In the genomic region with DNA sequence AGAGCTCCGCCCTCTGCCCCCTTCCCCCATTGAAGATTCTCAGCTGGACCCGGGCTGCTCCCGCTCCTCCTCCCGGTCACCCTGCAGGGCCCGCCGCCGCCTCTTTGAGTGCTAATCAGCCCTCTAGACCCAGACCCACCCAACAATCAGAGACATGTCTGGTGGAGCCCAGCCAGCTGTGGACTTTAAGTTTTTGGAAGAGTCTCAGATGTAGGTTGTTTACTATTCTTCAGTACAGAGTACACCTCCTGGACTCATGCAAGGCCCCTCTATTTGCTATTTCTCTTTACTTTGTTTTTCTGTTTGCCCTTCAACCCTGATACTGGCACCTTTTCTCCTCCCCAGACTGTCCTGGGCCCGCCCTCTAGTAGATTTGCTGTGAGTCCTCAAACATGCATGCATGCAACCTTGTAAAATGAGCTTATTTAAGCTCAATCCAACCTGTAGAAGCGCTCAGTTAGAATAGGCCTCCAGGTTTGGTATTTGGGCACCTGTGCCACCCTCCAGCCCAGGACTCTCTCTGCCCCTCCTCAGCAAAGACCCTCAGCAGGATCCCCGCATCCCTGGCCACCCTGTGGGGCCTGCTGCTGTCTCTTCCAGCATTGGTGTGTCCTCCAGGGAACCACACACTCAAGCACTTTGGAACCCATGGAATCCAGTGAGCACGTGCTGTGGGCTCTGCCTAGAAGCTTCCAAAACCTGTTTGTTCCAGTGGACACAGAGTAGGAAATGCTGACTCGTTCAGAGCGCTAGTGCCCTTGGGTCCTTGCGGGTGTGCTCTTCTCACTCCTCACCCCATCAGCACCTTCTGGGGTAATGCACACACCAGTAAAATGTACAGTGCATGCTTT, we compare ENCODE assay signal across 22 cellular contexts. TPM values are rescaled to one million over a fixed set of nuclear protein-coding genes. Genes with fewer than 3 reads are reported as not detected.
DNase-seq lines count a peak whose midpoint lies in the region; TF ChIP-seq lines count a peak whose summit lies in the region.
"Had no signal": no experiment of that assay in that cellular context is flagged by ENCODE, and none has a peak within 500 bp of the region (broad histone marks: within the 10 kb centered on the region; RNA-seq: fewer than 3 reads in every experiment).

No MANE protein-coding gene starts in this region.

- H3K18ac ChIP-seq in H9 (ENCODE audit: insufficient read length, low read depth, low read length) = no peak overlapping the region

- no peak overlapping the region for H2BK15ac ChIP-seq in H9 (ENCODE audit: low read depth, low read length)

- no peak overlapping the region for H3K27ac ChIP-seq in H9 (ENCODE audit: insufficient read length, low read depth, low read length)
- H3K27ac ChIP-seq: GM23248, SK-N-MC had no signal

- H3K4me1 Mint-ChIP-seq in CD14-positive monocyte (peaks cover 3% of the 10 kb centered on the region), H9 (peaks cover 6 to 9% of the 10 kb centered on the region in 2 experiments), osteocyte (ENCODE audit: unreplicated experiment) (no peaks in the 10 kb centered on the region)
- H3K4me1 Mint-ChIP-seq: CD4-positive, CD25-positive, alpha-beta regulatory T cell had no signal

- intact Hi-C loops in CD14-positive monocyte (cut with micrococcal nuclease) = no loop called here

- H3T11ph ChIP-seq in H9 (ENCODE audit: low read length) = no peak overlapping the region

- H4K20me1 ChIP-seq in H9 (ENCODE audit: control insufficient read depth, insufficient read depth, insufficient read length) = no peaks in the 10 kb centered on the region

- H4K5ac ChIP-seq in H9 (ENCODE audit: insufficient read length, low read depth, low read length) = no peak overlapping the region

- no peak overlapping the region for H2BK120ac ChIP-seq in H9 (ENCODE audit: low read depth, low read length, poor library complexity, severe bottlenecking)

- no peak overlapping the region for H2BK12ac ChIP-seq in H9 (ENCODE audit: insufficient read length, low read depth, low read length)

- H3K4me3 Mint-ChIP-seq in CD14-positive monocyte = no peak overlapping the region
- H3K4me3 Mint-ChIP-seq in H9 = no peak overlapping the region; a peak in 1 of 5 replicates
- H3K4me3 Mint-ChIP-seq in osteocyte (ENCODE audit: unreplicated experiment) = no peak overlapping the region
- H3K4me3 Mint-ChIP-seq: CD4-positive, CD25-positive, alpha-beta regulatory T cell had no signal

- H2BK5ac ChIP-seq in H9 (ENCODE audit: insufficient read length, low read length) = no peak overlapping the region

- H3K23me2 ChIP-seq in H9 (ENCODE audit: insufficient read length, low read depth, low read length, poor library complexity, severe bottlenecking) = no peaks in the 10 kb centered on the region

- H2AK5ac ChIP-seq in H9 (ENCODE audit: insufficient read length, low read length) = no peak overlapping the region

- H3K27me3 ChIP-seq in H9 (ENCODE audit: insufficient read depth, low read length) = no peaks in the 10 kb centered on the region
- H3K27me3 ChIP-seq: BE2C had no signal

- H3K9me3 Mint-ChIP-seq in CD14-positive monocyte (peaks cover 5 to 18% (median 14%) of the 10 kb centered on the region in 7 donors), H9 (peaks cover 0 to 4% of the 10 kb centered on the region in 2 experiments; a peak in 2 of 5 replicates), osteocyte (ENCODE audit: unreplicated experiment) (peaks cover 2% of the 10 kb centered on the region)

- no peak overlapping the region for H4K91ac ChIP-seq in H9 (ENCODE audit: insufficient read length, low read depth, low read length)

- no peaks in the 10 kb centered on the region for H3K36me3 Mint-ChIP-seq in CD14-positive monocyte
- no peaks in the 10 kb centered on the region for H3K36me3 Mint-ChIP-seq in H9 (ENCODE audit: insufficient read depth in 1 of 3, low read depth in 3 of 3)
- no peaks in the 10 kb centered on the region for H3K36me3 Mint-ChIP-seq in osteocyte (ENCODE audit: unreplicated experiment)
- H3K36me3 Mint-ChIP-seq: CD4-positive, CD25-positive, alpha-beta regulatory T cell had no signal

- H4K8ac ChIP-seq in H9 (replicated peaks; ENCODE audit: insufficient read length, low read depth, low read length) = no peak overlapping the region

- peak overlapping the region; percentile 53; the same call in 1 of the 2 replicates for H3K14ac ChIP-seq in H9 (ENCODE audit: insufficient read depth, low read length)

- DNase-seq in CD14-positive monocyte (ENCODE audit: low spot score) = peak; percentile 36
- DNase-seq in H9 = peak; percentile 41
- peak; percentile 55 for DNase-seq in iPS-NIHi7 (ENCODE audit: extremely low spot score)
- peak; percentile 68 for DNase-seq in osteocyte (ENCODE audit: extremely low spot score, unreplicated experiment)
- no peak for DNase-seq in DMS 273 (lab: John Stamatoyannopoulos, UW; ENCODE audit: unreplicated experiment)
- DNase-seq in activated CD4-positive, CD25-positive, alpha-beta regulatory T cell treated with anti-CD3 and anti-CD28 coated beads, Interleukin-2, amount 50 U/mL, for 72 hours = no peak
- no peak for DNase-seq in activated T-cell treated with anti-CD3 and anti-CD28 coated beads for 4 hours
- DNase-seq in AG08396 (ENCODE audit: low spot score) = no peak
- DNase-seq: BE2C; CD4-positive, CD25-positive, alpha-beta regulatory T cell; DMS 273 treated with DMSO at 0.1 percent for 48 hours; DMS79 treated with DMSO at 0.1 percent for 48 hours; GM23248; Karpas-422; NCI-H1694 treated with DMSO at 0.1 percent for 48 hours; NCI-H2081 treated with DMSO at 0.1 percent for 48 hours; NCI-H446 treated with DMSO at 0.1 percent for 48 hours; NCI-H526 treated with DMSO at 0.1 percent for 48 hours; SHP77 treated with DMSO at 0.1 percent for 48 hours had no signal

- no peak overlapping the region for H3K56ac ChIP-seq in H9 (ENCODE audit: insufficient read length, low read depth, low read length)

- no peaks in the 10 kb centered on the region for H3K9me3 ChIP-seq in H9 (ENCODE audit: control insufficient read depth, low read depth, low read length)
- H3K9me3 ChIP-seq: BE2C had no signal

- no peak overlapping the region for H3K23ac ChIP-seq in H9 (ENCODE audit: insufficient read length, low read depth, low read length)

- H3K4ac ChIP-seq in H9 (ENCODE audit: low read depth, low read length) = no peak overlapping the region

- TF ChIP-seq CTCF in CD14-positive monocyte (IDR thresholded peaks at IDR 0.05) (no peak), H9 (conservative IDR thresholded peaks at IDR 0.05) (no peak), osteocyte (IDR thresholded peaks at IDR 0.05) (no peak)

- H2BK20ac ChIP-seq in H9 (ENCODE audit: low read depth, low read length, poor library complexity, severe bottlenecking) = no peak overlapping the region

- H3K79me1 ChIP-seq in H9 (ENCODE audit: insufficient read depth, low read depth, low read length, poor library complexity, severe bottlenecking) = no peaks in the 10 kb centered on the region

- no peak overlapping the region for H3K4me2 ChIP-seq in H9 (ENCODE audit: insufficient read depth, insufficient read length, low read length)

- H3K27me3 Mint-ChIP-seq in CD14-positive monocyte (ENCODE audit: low read depth in 3 of 3) = peaks cover 4 to 8% (median 7%) of the 10 kb centered on the region in 3 donors
- H3K27me3 Mint-ChIP-seq in H9 (ENCODE audit: low read depth) = peaks cover 16% of the 10 kb centered on the region
- peaks cover 10% of the 10 kb centered on the region for H3K27me3 Mint-ChIP-seq in osteocyte (ENCODE audit: unreplicated experiment)

- H3K27ac Mint-ChIP-seq in CD14-positive monocyte (peak overlapping the region in 1 of 7 donors; percentile 30), H9 (peak overlapping the region in 1 of 3 experiments; percentile 83; a peak in 1 of 7 replicates), osteocyte (ENCODE audit: unreplicated experiment) (no peak overlapping the region)
- H3K27ac Mint-ChIP-seq: CD4-positive, CD25-positive, alpha-beta regulatory T cell had no signal

- H2AFZ ChIP-seq in H9 (ENCODE audit: low read length) = no peak overlapping the region
- H2AFZ ChIP-seq: GM23248 had no signal

- no CpG with 5 or more reads among the region's 14 CpGs for WGBS in H9 (ENCODE audit: extremely low coverage, insufficient read length, low lambda C conversion rate)

- no peaks in the 10 kb centered on the region for H3K79me2 ChIP-seq in H9 (ENCODE audit: insufficient read depth, low read length)

- no peaks in the 10 kb centered on the region for H3K4me1 ChIP-seq in H9 (ENCODE audit: insufficient read depth, low read length)

- no peak overlapping the region for H3K9ac ChIP-seq in H9 (ENCODE audit: extremely low read depth, insufficient read length, low read length)
- H3K9ac ChIP-seq: GM23248 had no signal

RNA-seq across cellular contexts. Expression of gene PRR23E, which starts 4.6 kb away (rescaled TPM):
- polyA plus RNA-seq in CD14-positive monocyte = not detected
- not detected in 2 replicates for total RNA-seq in H9 (2021)
- total RNA-seq in osteocyte = not detected in 2 replicates
- total RNA-seq: CD4-positive, CD25-positive, alpha-beta regulatory T cell; GM23248; M059J; RPMI7951 had no signal
- polyA plus RNA-seq: CD4-positive, CD25-positive, alpha-beta regulatory T cell; GM23248 had no signal

Comparison
In these comparisons a context has a peak if more than half of its experiments do, and no peak if none do; other contexts are left out.
1. DNase-seq: peak in CD14-positive monocyte (single experiment), H9 (single experiment), iPS-NIHi7 (single experiment) and osteocyte (single experiment); none in DMS 273 (single experiment), activated CD4-positive, CD25-positive, alpha-beta regulatory T cell treated with anti-CD3 and anti-CD28 coated beads, Interleukin-2, amount 50 U/mL, for 72 hours (single experiment), activated T-cell treated with anti-CD3 and anti-CD28 coated beads for 4 hours (single experiment) and AG08396 (single experiment).